Comparison of ENCODE assay signal across 19 cellular contexts in the genomic region with DNA sequence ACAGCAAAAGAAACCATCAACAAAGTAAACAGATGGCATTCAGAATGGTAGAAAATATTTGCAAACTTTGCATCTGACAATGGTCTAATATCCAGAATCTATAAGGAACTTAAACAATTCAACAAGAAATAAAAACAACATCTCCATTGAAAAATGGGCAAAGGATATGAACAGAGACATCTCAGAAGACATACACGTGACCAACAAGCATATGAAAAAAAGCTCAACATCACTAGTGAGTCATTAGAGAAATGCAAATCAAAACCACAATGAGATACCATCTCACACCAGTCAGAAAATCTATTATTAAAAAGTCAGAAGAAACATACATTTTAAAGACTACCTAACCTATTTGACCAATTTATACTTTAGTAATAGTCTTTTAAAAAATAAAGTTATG.
"Had no signal": no experiment of that assay in that cellular context is flagged by ENCODE, and none has a peak within 500 bp of the region (broad histone marks: within the 10 kb centered on the region; RNA-seq: fewer than 3 reads in every experiment).

No MANE protein-coding gene starts in this region.

- H3K36me3 ChIP-seq: MG63 had no signal

- H3K4me2 ChIP-seq: SK-N-SH had no signal

- H3K27me3 ChIP-seq: MG63 had no signal

- H3K27me3 Mint-ChIP-seq: T-cell had no signal

- H3K9ac ChIP-seq: SK-N-SH had no signal

- H3K4me3 Mint-ChIP-seq: T-cell had no signal

- ATAC-seq: T-cell had no signal

- H3K27ac ChIP-seq: HL-60, RWPE1 had no signal

- H3K4me1 Mint-ChIP-seq: T-cell had no signal

- H3K27ac Mint-ChIP-seq: T-cell had no signal

- H3K36me3 Mint-ChIP-seq: T-cell had no signal

- H3K9me3 ChIP-seq: MG63 had no signal

- H3K4me3 ChIP-seq: MG63 had no signal

- DNase-seq: KBM-7, MG63, NCI-H1092 treated with DMSO at 0.1 percent for 48 hours, NCI-H1436, NCI-H187, NCI-H2029, NCI-H2081 treated with DMSO at 0.1 percent for 48 hours, NCI-H2171, NCI-H226, NCI-H446 treated with DMSO at 0.1 percent for 48 hours, NCI-H510A treated with DMSO at 0.1 percent for 48 hours, NCI-H526, NCI-H82, SHP77, SK-N-SH, SW 1271, T-cell had no signal
